In genomic region chr9:119283118-119283794, GRCh38 we compare ENCODE assay signal across 10 cellular contexts.
DNase-seq lines count a peak whose midpoint lies in the region; ATAC-seq and TF ChIP-seq lines count a peak whose summit lies in the region.
"Had no signal": no experiment of that assay in that cellular context is flagged by ENCODE, and none has a peak within 500 bp of the region (broad histone marks: within the 10 kb centered on the region; RNA-seq: fewer than 3 reads in every experiment).

No MANE protein-coding gene starts in this region.

- no peak overlapping the region for H3K9ac ChIP-seq in PC-3 (ENCODE audit: low read length)

- no peaks in the 10 kb centered on the region for H3F3A ChIP-seq in PC-3 (ENCODE audit: low read length, unreplicated experiment)

- no peaks in the 10 kb centered on the region for H3K79me2 ChIP-seq in PC-3 (ENCODE audit: low read length)

- TF ChIP-seq CTCF in retinal pigment epithelial cell (conservative IDR thresholded peaks at IDR 0.05; ENCODE audit: low read depth, low read length) (no peak), endothelial cell (IDR thresholded peaks at IDR 0.05; ENCODE audit: unreplicated experiment) (no peak), PC-3 (conservative IDR thresholded peaks at IDR 0.05; ENCODE audit: low read depth, low read length) (no peak)

- no peaks in the 10 kb centered on the region for H3K9me2 ChIP-seq in PC-3 (replicated peaks; ENCODE audit: low read length)

- peak; percentile 79 for DNase-seq in MG63
- peak; percentile 63 for DNase-seq in cerebellar cortex (ENCODE audit: low spot score)
- peak; percentile 41 for DNase-seq in iris pigment epithelial cell (ENCODE audit: low read depth)
- peak; percentile 66 for DNase-seq in retinal pigment epithelial cell (ENCODE audit: low read depth)
- no peak for DNase-seq in endothelial cell (ENCODE audit: low spot score)
- no peak for DNase-seq in NCI-H2107 treated with DMSO at 0.1 percent for 48 hours (lab: John Stamatoyannopoulos, UW; ENCODE audit: unreplicated experiment)
- no peak for DNase-seq in PC-3
- DNase-seq in NOMO-1 treated with dmso at 0.1 percent for 144 hours (lab: John Stamatoyannopoulos, UW; ENCODE audit: unreplicated experiment): no peak
- DNase-seq: left colon had no signal

- no peak overlapping the region for H3K4me3 Mint-ChIP-seq in endothelial cell (ENCODE audit: unreplicated experiment)
- H3K4me3 Mint-ChIP-seq: activated naive CD8-positive, alpha-beta T cell had no signal

- no peaks in the 10 kb centered on the region for H3K9me3 Mint-ChIP-seq in endothelial cell (ENCODE audit: unreplicated experiment)

- no peaks in the 10 kb centered on the region for H3K36me3 Mint-ChIP-seq in endothelial cell (ENCODE audit: low read depth, unreplicated experiment)
- H3K36me3 Mint-ChIP-seq: activated naive CD8-positive, alpha-beta T cell had no signal

- H3K9me3 ChIP-seq in MG63 (no peaks in the 10 kb centered on the region), PC-3 (ENCODE audit: low read length) (no peaks in the 10 kb centered on the region)

- H3K4me2 ChIP-seq in PC-3 (ENCODE audit: low read length): no peak overlapping the region

- H3K27ac Mint-ChIP-seq in endothelial cell (ENCODE audit: unreplicated experiment): no peak overlapping the region
- H3K27ac Mint-ChIP-seq: activated naive CD8-positive, alpha-beta T cell had no signal

- no peaks in the 10 kb centered on the region for H3K27me3 Mint-ChIP-seq in endothelial cell (ENCODE audit: unreplicated experiment)

- H3K27me3 ChIP-seq in MG63: no peaks in the 10 kb centered on the region
- H3K27me3 ChIP-seq in PC-3 (ENCODE audit: low read length): no peaks in the 10 kb centered on the region

- no peaks in the 10 kb centered on the region for H3K4me1 ChIP-seq in PC-3 (ENCODE audit: insufficient read depth, low read length)

- BruUV-seq in PC-3 (replicated peaks; lab: Mats Ljungman, UMichigan): no TSS peak

- H3K27ac ChIP-seq in PC-3 (ENCODE audit: low read length): no peak overlapping the region

- no peaks in the 10 kb centered on the region for H3K36me3 ChIP-seq in MG63
- H3K36me3 ChIP-seq in PC-3 (ENCODE audit: low read depth, low read length): no peaks in the 10 kb centered on the region

- intact Hi-C loops in PC-3 (cut with micrococcal nuclease): no loop called here

- ATAC-seq in PC-3: no peak
- ATAC-seq: left colon had no signal

- H2AFZ ChIP-seq in PC-3 (ENCODE audit: low read length): no peak overlapping the region

- no peaks in the 10 kb centered on the region for H4K20me1 ChIP-seq in PC-3 (ENCODE audit: low read length)

- POLR2A ChIA-PET in PC-3 (lab: Charles Lee; ENCODE audit: unreplicated experiment): no interaction called here

- H3K4me3 ChIP-seq in MG63: no peak overlapping the region
- no peak overlapping the region for H3K4me3 ChIP-seq in retinal pigment epithelial cell (ENCODE audit: low read length)
- H3K4me3 ChIP-seq in PC-3 (ENCODE audit: low read length): no peak overlapping the region

- peaks cover 8% of the 10 kb centered on the region for H3K4me1 Mint-ChIP-seq in endothelial cell (ENCODE audit: unreplicated experiment)

- CTCF ChIA-PET in PC-3 (lab: Charles Lee): no interaction called here

Comparison
In these comparisons a context has a peak if more than half of its experiments do, and no peak if none do; other contexts are left out.
1. DNase-seq: peak in MG63 (single experiment), cerebellar cortex (single experiment), iris pigment epithelial cell (single experiment) and retinal pigment epithelial cell (single experiment); none in endothelial cell (single experiment), NCI-H2107 treated with DMSO at 0.1 percent for 48 hours (single experiment), PC-3 (single experiment) and NOMO-1 treated with dmso at 0.1 percent for 144 hours (single experiment).